Comparison of ENCODE assay signal across 1 cellular context in the genomic region with DNA sequence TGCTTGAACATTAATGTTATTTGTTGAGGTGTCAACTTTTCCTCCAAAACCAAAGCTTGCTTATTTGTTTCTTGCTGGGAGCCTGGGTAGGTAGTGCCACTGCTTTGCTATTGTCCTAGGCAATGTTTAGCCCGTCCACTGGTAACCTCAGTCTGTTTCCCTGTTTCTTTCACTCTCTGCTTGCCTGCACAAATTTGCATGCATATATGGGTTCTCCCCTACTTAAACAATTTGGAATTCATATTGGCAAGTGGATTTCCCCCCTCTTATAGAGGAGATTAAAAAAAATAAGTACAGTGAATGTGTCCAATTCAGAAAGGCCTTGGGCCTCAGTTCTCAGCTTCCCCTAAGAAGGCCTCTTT.
TF ChIP-seq lines count a peak whose summit lies in the region.

No MANE protein-coding gene starts in this region.

TF ChIP-seq in HepG2, 621 proteins besides CTCF, POLR2A, EP300 and RAD21 (continued from another document):
- TF ChIP-seq, protein P1, sequence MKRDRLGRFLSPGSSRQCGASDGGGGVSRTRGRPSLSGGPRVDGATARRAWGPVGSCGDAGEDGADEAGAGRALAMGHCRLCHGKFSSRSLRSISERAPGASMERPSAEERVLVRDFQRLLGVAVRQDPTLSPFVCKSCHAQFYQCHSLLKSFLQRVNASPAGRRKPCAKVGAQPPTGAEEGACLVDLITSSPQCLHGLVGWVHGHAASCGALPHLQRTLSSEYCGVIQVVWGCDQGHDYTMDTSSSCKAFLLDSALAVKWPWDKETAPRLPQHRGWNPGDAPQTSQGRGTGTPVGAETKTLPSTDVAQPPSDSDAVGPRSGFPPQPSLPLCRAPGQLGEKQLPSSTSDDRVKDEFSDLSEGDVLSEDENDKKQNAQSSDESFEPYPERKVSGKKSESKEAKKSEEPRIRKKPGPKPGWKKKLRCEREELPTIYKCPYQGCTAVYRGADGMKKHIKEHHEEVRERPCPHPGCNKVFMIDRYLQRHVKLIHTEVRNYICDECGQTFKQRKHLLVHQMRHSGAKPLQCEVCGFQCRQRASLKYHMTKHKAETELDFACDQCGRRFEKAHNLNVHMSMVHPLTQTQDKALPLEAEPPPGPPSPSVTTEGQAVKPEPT (CRISPR knock-in tag; IDR thresholded peaks at IDR 0.05; ENCODE audit: low read depth): no peak
- TF ChIP-seq PHF5A (CRISPR knock-in tag; IDR thresholded peaks at IDR 0.05; ENCODE audit: low read depth, unreplicated experiment) (no peak), AGO1 (IDR thresholded peaks at IDR 0.05; ENCODE audit: low read depth, low read length, poor library complexity, severe bottlenecking) (no peak), SIX4 (CRISPR knock-in tag; IDR thresholded peaks at IDR 0.05) (no peak), ZNF101 (CRISPR knock-in tag; IDR thresholded peaks at IDR 0.05; ENCODE audit: borderline replicate concordance, low read depth) (no peak), MAFG (CRISPR knock-in tag; IDR thresholded peaks at IDR 0.05) (no peak), ZNF549 (CRISPR knock-in tag; IDR thresholded peaks at IDR 0.05) (no peak), GABPB1 (CRISPR knock-in tag; IDR thresholded peaks at IDR 0.05) (no peak), NR3C1 (CRISPR knock-in tag; IDR thresholded peaks at IDR 0.05) (no peak)
- TF ChIP-seq, protein P2, sequence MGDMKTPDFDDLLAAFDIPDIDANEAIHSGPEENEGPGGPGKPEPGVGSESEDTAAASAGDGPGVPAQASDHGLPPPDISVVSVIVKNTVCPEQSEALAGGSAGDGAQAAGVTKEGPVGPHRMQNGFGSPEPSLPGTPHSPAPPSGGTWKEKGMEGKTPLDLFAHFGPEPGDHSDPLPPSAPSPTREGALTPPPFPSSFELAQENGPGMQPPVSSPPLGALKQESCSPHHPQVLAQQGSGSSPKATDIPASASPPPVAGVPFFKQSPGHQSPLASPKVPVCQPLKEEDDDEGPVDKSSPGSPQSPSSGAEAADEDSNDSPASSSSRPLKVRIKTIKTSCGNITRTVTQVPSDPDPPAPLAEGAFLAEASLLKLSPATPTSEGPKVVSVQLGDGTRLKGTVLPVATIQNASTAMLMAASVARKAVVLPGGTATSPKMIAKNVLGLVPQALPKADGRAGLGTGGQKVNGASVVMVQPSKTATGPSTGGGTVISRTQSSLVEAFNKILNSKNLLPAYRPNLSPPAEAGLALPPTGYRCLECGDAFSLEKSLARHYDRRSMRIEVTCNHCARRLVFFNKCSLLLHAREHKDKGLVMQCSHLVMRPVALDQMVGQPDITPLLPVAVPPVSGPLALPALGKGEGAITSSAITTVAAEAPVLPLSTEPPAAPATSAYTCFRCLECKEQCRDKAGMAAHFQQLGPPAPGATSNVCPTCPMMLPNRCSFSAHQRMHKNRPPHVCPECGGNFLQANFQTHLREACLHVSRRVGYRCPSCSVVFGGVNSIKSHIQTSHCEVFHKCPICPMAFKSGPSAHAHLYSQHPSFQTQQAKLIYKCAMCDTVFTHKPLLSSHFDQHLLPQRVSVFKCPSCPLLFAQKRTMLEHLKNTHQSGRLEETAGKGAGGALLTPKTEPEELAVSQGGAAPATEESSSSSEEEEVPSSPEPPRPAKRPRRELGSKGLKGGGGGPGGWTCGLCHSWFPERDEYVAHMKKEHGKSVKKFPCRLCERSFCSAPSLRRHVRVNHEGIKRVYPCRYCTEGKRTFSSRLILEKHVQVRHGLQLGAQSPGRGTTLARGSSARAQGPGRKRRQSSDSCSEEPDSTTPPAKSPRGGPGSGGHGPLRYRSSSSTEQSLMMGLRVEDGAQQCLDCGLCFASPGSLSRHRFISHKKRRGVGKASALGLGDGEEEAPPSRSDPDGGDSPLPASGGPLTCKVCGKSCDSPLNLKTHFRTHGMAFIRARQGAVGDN (CRISPR knock-in tag; IDR thresholded peaks at IDR 0.05): no peak
